ENCODE assay signal across 12 cellular contexts in genomic region chr18:57727952-57728807, GRCh38.
DNase-seq lines count a peak whose midpoint lies in the region; ATAC-seq and TF ChIP-seq lines count a peak whose summit lies in the region.
"Had no signal": no experiment of that assay in that cellular context is flagged by ENCODE, and none has a peak within 500 bp of the region (broad histone marks: within the 10 kb centered on the region; RNA-seq: fewer than 3 reads in every experiment).

No MANE protein-coding gene starts in this region.

- H3K36me3 ChIP-seq in PC-9 (ENCODE audit: low read depth), result peaks cover 12% of the 10 kb centered on the region
- peaks cover 15% of the 10 kb centered on the region for H3K36me3 ChIP-seq in PC-3 (ENCODE audit: low read depth, low read length)
- H3K36me3 ChIP-seq in HAP-1 (replicated peaks), result no peaks in the 10 kb centered on the region
- no peaks in the 10 kb centered on the region for H3K36me3 ChIP-seq in SJCRH30

- no peak overlapping the region for H3K4me3 ChIP-seq in PC-9
- H3K4me3 ChIP-seq in fibroblast of pulmonary artery (replicated peaks; ENCODE audit: low read depth, low read length), result no peak overlapping the region
- H3K4me3 ChIP-seq in PC-3 (ENCODE audit: low read length), result no peak overlapping the region
- no peak overlapping the region for H3K4me3 ChIP-seq in HAP-1
- no peak overlapping the region for H3K4me3 ChIP-seq in SJCRH30

- peak overlapping the region; percentile 42 for H3K27ac Mint-ChIP-seq in progenitor cell of endocrine pancreas
- H3K27ac Mint-ChIP-seq: nephron progenitor cell had no signal

- H3K4me1 ChIP-seq in PC-9 (replicated peaks; ENCODE audit: insufficient read depth) (peaks cover 22% of the 10 kb centered on the region), PC-3 (ENCODE audit: insufficient read depth, low read length) (peaks cover 12% of the 10 kb centered on the region; the same call in 1 of the 2 replicates), HAP-1 (no peaks in the 10 kb centered on the region), SJCRH30 (no peaks in the 10 kb centered on the region)

- H3K9me3 ChIP-seq in PC-9 (ENCODE audit: insufficient read depth, low read depth), result peaks cover 8% of the 10 kb centered on the region
- H3K9me3 ChIP-seq in PC-3 (ENCODE audit: low read length), result no peaks in the 10 kb centered on the region
- no peaks in the 10 kb centered on the region for H3K9me3 ChIP-seq in HAP-1
- no peaks in the 10 kb centered on the region for H3K9me3 ChIP-seq in SJCRH30 (replicated peaks)

- H3K4me2 ChIP-seq in PC-9 (peak overlapping the region; percentile 54), PC-3 (ENCODE audit: low read length) (no peak overlapping the region)

- no peak for ATAC-seq in PC-3
- no peak for ATAC-seq in GM19035 (IDR thresholded peaks at IDR 0.05; ENCODE audit: unreplicated experiment)

- H3K4me1 Mint-ChIP-seq in progenitor cell of endocrine pancreas (ENCODE audit: low read depth), result peaks cover 10% of the 10 kb centered on the region

- H3K9me2 ChIP-seq in PC-9 (ENCODE audit: insufficient read depth) (no peaks in the 10 kb centered on the region), PC-3 (replicated peaks; ENCODE audit: low read length) (no peaks in the 10 kb centered on the region)

- DNase-seq in Caki2 (ENCODE audit: low read depth), result peak; percentile 25
- DNase-seq in PC-9, result no peak
- peak; percentile 55 for DNase-seq in fibroblast of pulmonary artery (ENCODE audit: low read depth)
- no peak for DNase-seq in progenitor cell of endocrine pancreas (ENCODE audit: low spot score, unreplicated experiment)
- no peak for DNase-seq in PC-3
- no peak for DNase-seq in HAP-1 (ENCODE audit: low spot score in 2 of 2)
- no peak for DNase-seq in SJCRH30
- DNase-seq: activated naive CD4-positive, alpha-beta T cell; DMS153; NCI-H82; nephron progenitor cell had no signal

- BruUV-seq in PC-9 (replicated peaks; lab: Mats Ljungman, UMichigan) (no TSS peak), PC-3 (replicated peaks; lab: Mats Ljungman, UMichigan) (no TSS peak)

- H3K79me2 ChIP-seq in PC-9 (ENCODE audit: low read depth) (peaks cover 32% of the 10 kb centered on the region), PC-3 (ENCODE audit: low read length) (no peaks in the 10 kb centered on the region)

- H3K9ac ChIP-seq in PC-3 (ENCODE audit: low read length), result no peak overlapping the region

- no peak overlapping the region for H2AFZ ChIP-seq in PC-9
- H2AFZ ChIP-seq in PC-3 (ENCODE audit: low read length), result no peak overlapping the region

- H3K27me3 Mint-ChIP-seq in progenitor cell of endocrine pancreas, result no peaks in the 10 kb centered on the region

- H3K27ac ChIP-seq in PC-9, result peak overlapping the region; percentile 83
- H3K27ac ChIP-seq in PC-3 (ENCODE audit: low read length), result no peak overlapping the region
- no peak overlapping the region for H3K27ac ChIP-seq in SJCRH30

- H4K20me1 ChIP-seq in PC-9 (ENCODE audit: insufficient read depth), result no peaks in the 10 kb centered on the region
- no peaks in the 10 kb centered on the region for H4K20me1 ChIP-seq in PC-3 (ENCODE audit: low read length)

- peaks cover 36% of the 10 kb centered on the region for H3K36me3 Mint-ChIP-seq in progenitor cell of endocrine pancreas (ENCODE audit: insufficient read depth)

- CTCF ChIA-PET in PC-9 (lab: Charles Lee), result no interaction called here
- CTCF ChIA-PET in PC-3 (lab: Charles Lee), result no interaction called here

- in situ Hi-C loops in Caki2 (cut with HindIII; ENCODE audit: low pct_unique_long_range_greater_than_20kb, low sequenced_read_pairs) (no loop called here), HAP-1 (cut with MboI; ENCODE audit: low sequenced_read_pairs) (no loop called here)

- H3F3A ChIP-seq in PC-9 (ENCODE audit: insufficient read depth, low read depth) (peaks cover 28% of the 10 kb centered on the region), PC-3 (ENCODE audit: low read length, unreplicated experiment) (no peaks in the 10 kb centered on the region)

- intact Hi-C loops in PC-9 (cut with micrococcal nuclease; ENCODE audit: unreplicated experiment) (no loop called here), PC-3 (cut with micrococcal nuclease) (no loop called here)

- TF ChIP-seq CTCF in PC-9 (conservative IDR thresholded peaks at IDR 0.05) (no peak), fibroblast of pulmonary artery (IDR thresholded peaks at IDR 0.05; ENCODE audit: low read length, missing control alignments) (no peak), progenitor cell of endocrine pancreas (IDR thresholded peaks at IDR 0.05; ENCODE audit: unreplicated experiment) (no peak), PC-3 (conservative IDR thresholded peaks at IDR 0.05; ENCODE audit: low read depth, low read length) (no peak)

- POLR2A ChIA-PET in PC-9 (lab: Charles Lee; ENCODE audit: unreplicated experiment) (no interaction called here), PC-3 (lab: Charles Lee; ENCODE audit: unreplicated experiment) (no interaction called here)

- peaks cover 10% of the 10 kb centered on the region for H3K9me3 Mint-ChIP-seq in progenitor cell of endocrine pancreas (ENCODE audit: low read depth)

- no peak overlapping the region for H3K4me3 Mint-ChIP-seq in progenitor cell of endocrine pancreas (ENCODE audit: low read depth)
- H3K4me3 Mint-ChIP-seq: nephron progenitor cell had no signal

- H3K27me3 ChIP-seq in PC-9 (ENCODE audit: insufficient read depth, low read depth), result no peaks in the 10 kb centered on the region
- no peaks in the 10 kb centered on the region for H3K27me3 ChIP-seq in PC-3 (ENCODE audit: low read length)
- no peaks in the 10 kb centered on the region for H3K27me3 ChIP-seq in HAP-1 (ENCODE audit: low read depth)
- H3K27me3 ChIP-seq in SJCRH30, result no peaks in the 10 kb centered on the region

Comparison
In these comparisons a context has a peak if more than half of its experiments do, and no peak if none do; other contexts are left out.
1. DNase-seq: peak in Caki2 (single experiment) and fibroblast of pulmonary artery (single experiment); none in PC-9 (0 of 2), progenitor cell of endocrine pancreas (single experiment), PC-3 (single experiment), HAP-1 (0 of 2) and SJCRH30 (0 of 2).